In the genomic region with DNA sequence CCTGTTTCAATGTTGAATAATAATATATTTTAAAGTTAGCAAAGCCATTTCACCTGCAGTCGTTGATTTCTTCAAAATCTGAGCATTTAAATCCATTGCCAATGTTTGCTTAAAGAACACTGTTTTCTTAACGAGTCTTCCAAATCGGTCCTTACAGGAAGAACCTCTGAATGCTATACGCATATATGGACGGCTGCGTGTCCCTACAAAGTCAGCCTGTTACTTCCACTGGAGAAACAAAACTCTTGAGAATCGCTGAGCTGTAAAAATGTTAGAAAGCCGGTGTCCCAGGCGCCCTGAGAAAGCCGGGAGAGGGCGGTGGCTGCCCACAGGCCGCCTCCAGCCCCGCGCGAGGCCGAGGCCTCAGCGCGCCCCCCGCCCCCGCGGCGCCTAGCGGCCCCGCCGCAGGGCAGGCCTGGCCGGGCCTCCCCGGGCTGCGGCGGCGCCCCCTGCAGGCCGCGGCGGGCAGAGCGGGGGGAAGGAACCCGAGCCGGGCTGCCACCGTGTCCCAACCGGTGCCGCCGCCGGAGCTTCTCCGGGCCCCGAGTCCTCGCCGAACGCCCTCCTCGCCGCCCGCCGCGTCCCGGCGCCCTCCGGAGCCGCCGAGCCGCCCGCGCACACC, we compare ENCODE assay signal across 8 cellular contexts. TPM values are rescaled to one million over a fixed set of nuclear protein-coding genes. Genes with fewer than 3 reads are reported as not detected.
DNase-seq lines count a peak whose midpoint lies in the region; ATAC-seq and TF ChIP-seq lines count a peak whose summit lies in the region.

A gene with protein sequence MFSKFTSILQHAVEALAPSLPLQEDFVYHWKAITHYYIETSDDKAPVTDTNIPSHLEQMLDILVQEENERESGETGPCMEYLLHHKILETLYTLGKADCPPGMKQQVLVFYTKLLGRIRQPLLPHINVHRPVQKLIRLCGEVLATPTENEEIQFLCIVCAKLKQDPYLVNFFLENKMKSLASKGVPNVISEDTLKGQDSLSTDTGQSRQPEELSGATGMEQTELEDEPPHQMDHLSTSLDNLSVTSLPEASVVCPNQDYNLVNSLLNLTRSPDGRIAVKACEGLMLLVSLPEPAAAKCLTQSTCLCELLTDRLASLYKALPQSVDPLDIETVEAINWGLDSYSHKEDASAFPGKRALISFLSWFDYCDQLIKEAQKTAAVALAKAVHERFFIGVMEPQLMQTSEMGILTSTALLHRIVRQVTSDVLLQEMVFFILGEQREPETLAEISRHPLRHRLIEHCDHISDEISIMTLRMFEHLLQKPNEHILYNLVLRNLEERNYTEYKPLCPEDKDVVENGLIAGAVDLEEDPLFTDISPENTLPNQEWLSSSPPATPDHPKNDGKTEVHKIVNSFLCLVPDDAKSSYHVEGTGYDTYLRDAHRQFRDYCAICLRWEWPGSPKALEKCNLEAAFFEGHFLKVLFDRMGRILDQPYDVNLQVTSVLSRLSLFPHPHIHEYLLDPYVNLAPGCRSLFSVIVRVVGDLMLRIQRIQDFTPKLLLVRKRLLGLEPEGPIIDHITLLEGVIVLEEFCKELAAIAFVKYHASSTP (plus strand): TSS at position 488 of the 622 bp plus-strand sequence. CDS start 299 bp downstream, outside the sequence.

- H3K27me3 ChIP-seq in cardiac muscle cell, result no peaks in the 10 kb centered on the region

- peaks cover 22% of the 10 kb centered on the region for H3K27me3 Mint-ChIP-seq in activated naive CD8-positive, alpha-beta T cell treated with anti-CD3 and anti-CD28 coated beads, Interleukin-2, amount 10 ng/mL, durations not matched to agents 7 days and 5 days
- no peaks in the 10 kb centered on the region for H3K27me3 Mint-ChIP-seq in type B pancreatic cell

- H3K27ac ChIP-seq in cardiac muscle cell, result peak within 1 kb of the TSS; percentile 100

- H3K4me1 ChIP-seq in cardiac muscle cell (ENCODE audit: low read depth), result peaks cover 19% of the 10 kb centered on the region

- peaks cover 15% of the 10 kb centered on the region for H3K4me1 Mint-ChIP-seq in activated naive CD8-positive, alpha-beta T cell treated with anti-CD3 and anti-CD28 coated beads, Interleukin-2, amount 10 ng/mL, durations not matched to agents 7 days and 5 days
- peaks cover 26% of the 10 kb centered on the region for H3K4me1 Mint-ChIP-seq in type B pancreatic cell (ENCODE audit: unreplicated experiment)

- POLR2A ChIA-PET in activated naive CD8-positive, alpha-beta T cell treated with anti-CD3 and anti-CD28 coated beads, Interleukin-2, amount 10 ng/mL, durations not matched to agents 7 days and 5 days (lab: Charles Lee), result interaction anchor here (0.8 to 3.5 kb wide), 11 partner anchors 10 to 647 kb away, joined by 3 to 23 read pairs (median 4); partner anchors contain the start of gene CCDC186

- no peaks in the 10 kb centered on the region for H3K9me3 Mint-ChIP-seq in activated naive CD8-positive, alpha-beta T cell treated with anti-CD3 and anti-CD28 coated beads, Interleukin-2, amount 10 ng/mL, durations not matched to agents 7 days and 5 days
- peaks cover 3% of the 10 kb centered on the region for H3K9me3 Mint-ChIP-seq in type B pancreatic cell

- peaks cover 11% of the 10 kb centered on the region for H3K36me3 Mint-ChIP-seq in activated naive CD8-positive, alpha-beta T cell treated with anti-CD3 and anti-CD28 coated beads, Interleukin-2, amount 10 ng/mL, durations not matched to agents 7 days and 5 days
- peaks cover 14% of the 10 kb centered on the region for H3K36me3 Mint-ChIP-seq in type B pancreatic cell

- peak within 1 kb of the TSS; percentile 92 for H3K4me3 Mint-ChIP-seq in activated naive CD8-positive, alpha-beta T cell treated with anti-CD3 and anti-CD28 coated beads, Interleukin-2, amount 10 ng/mL, durations not matched to agents 7 days and 5 days
- H3K4me3 Mint-ChIP-seq in type B pancreatic cell, result peak within 1 kb of the TSS; percentile 94

- peak; percentile 38 for TF ChIP-seq CTCF in cardiac muscle cell (IDR thresholded peaks at IDR 0.05; ENCODE audit: low read depth, low read length)
- peak; percentile 79 for TF ChIP-seq CTCF in type B pancreatic cell (conservative IDR thresholded peaks at IDR 0.05)

- H3K36me3 ChIP-seq in cardiac muscle cell, result no peaks in the 10 kb centered on the region

- peak within 1 kb of the TSS; percentile 99 for H3K4me3 ChIP-seq in cardiac muscle cell

- DNase-seq in GM03348 (ENCODE audit: low spot score) (peak; percentile 97), KG1 (lab: John Stamatoyannopoulos, UW) (peak; percentile 73), SW 1271 (lab: John Stamatoyannopoulos, UW) (peak; percentile 35 to 46), cardiac muscle cell (ENCODE audit: low read depth in 1 of 2, low spot score in 1 of 2) (peak; percentile 82 to 87), pons (ENCODE audit: low spot score) (peak; percentile 41), type B pancreatic cell (ENCODE audit: extremely low spot score, unreplicated experiment) (peak; percentile 91)
- DNase-seq in activated naive CD8-positive, alpha-beta T cell treated with anti-CD3 and anti-CD28 coated beads, Interleukin-2, amount 10 ng/mL, durations not matched to agents 7 days and 5 days, result peak; percentile 97

- peak within 1 kb of the TSS; percentile 92 for H3K27ac Mint-ChIP-seq in activated naive CD8-positive, alpha-beta T cell treated with anti-CD3 and anti-CD28 coated beads, Interleukin-2, amount 10 ng/mL, durations not matched to agents 7 days and 5 days
- peak within 1 kb of the TSS; percentile 98 for H3K27ac Mint-ChIP-seq in type B pancreatic cell

- no peaks in the 10 kb centered on the region for H3K9me3 ChIP-seq in cardiac muscle cell (ENCODE audit: low read depth)

- ATAC-seq in GM21737 (IDR thresholded peaks at IDR 0.05; ENCODE audit: unreplicated experiment), result peak; percentile 80
- ATAC-seq in activated naive CD8-positive, alpha-beta T cell treated with anti-CD3 and anti-CD28 coated beads, Interleukin-2, amount 10 ng/mL, durations not matched to agents 7 days and 5 days (ENCODE audit: low read depth), result peak; percentile 93

RNA-seq across cellular contexts. Expression of the gene that starts here (rescaled TPM):
- 10 to 100 TPM; 26.4 to 29.7 TPM for total RNA-seq in activated naive CD8-positive, alpha-beta T cell treated with anti-CD3 and anti-CD28 coated beads, Interleukin-2, amount 10 ng/mL, durations not matched to agents 7 days and 5 days
- total RNA-seq in cardiac muscle cell, result 37.5 and 49.4 TPM in 2 replicates
- 14.8 and 37.8 TPM in 2 replicates for polyA plus RNA-seq in cardiac muscle cell
- 24.4 and 25.0 TPM in 2 replicates for total RNA-seq in type B pancreatic cell (ENCODE audit: low replicate concordance)

Comparison
In these comparisons a context has a peak if more than half of its experiments do, and no peak if none do; other contexts are left out.
1. Peak in every context shown above with its lines: DNase-seq, ATAC-seq, H3K4me3 ChIP-seq and H3K27ac ChIP-seq.
2. DNase-seq: peak in every context shown above with its lines; median percentile 97 in GM03348; 97 in activated naive CD8-positive, alpha-beta T cell treated with anti-CD3 and anti-CD28 coated beads, Interleukin-2, amount 10 ng/mL, durations not matched to agents 7 days and 5 days; 91 in type B pancreatic cell; 84 in cardiac muscle cell; 73 in KG1; 41 in pons; 40 in SW 1271.